Comparison of ENCODE assay signal across 13 cellular contexts in genomic region chr5:21844960-21845359, GRCh38.
"Had no signal": no experiment of that assay in that cellular context is flagged by ENCODE, and none has a peak within 500 bp of the region (broad histone marks: within the 10 kb centered on the region; RNA-seq: fewer than 3 reads in every experiment).

No MANE protein-coding gene starts in this region.

- H3K27me3 ChIP-seq: colonic mucosa, esophagus muscularis mucosa, esophagus squamous epithelium, foreskin keratinocyte, gastrocnemius medialis, gastroesophageal sphincter, heart right ventricle had no signal

- H3K27ac ChIP-seq: colonic mucosa, coronary artery, dorsolateral prefrontal cortex, epithelial cell of prostate, esophagus muscularis mucosa, esophagus squamous epithelium, foreskin keratinocyte, gastrocnemius medialis, gastroesophageal sphincter, heart left ventricle, heart right ventricle had no signal

- H3K9me3 ChIP-seq: colonic mucosa, esophagus muscularis mucosa, esophagus squamous epithelium, gastrocnemius medialis, gastroesophageal sphincter had no signal

- ATAC-seq: effector memory CD8-positive, alpha-beta T cell; esophagus mucosa; foreskin keratinocyte; gastrocnemius medialis; gastroesophageal sphincter; heart left ventricle; heart right ventricle had no signal

- H3K36me3 ChIP-seq: colonic mucosa, esophagus muscularis mucosa, esophagus squamous epithelium, gastrocnemius medialis, gastroesophageal sphincter, heart left ventricle, heart right ventricle had no signal

- H3K4me3 ChIP-seq: colonic mucosa, coronary artery, dorsolateral prefrontal cortex, esophagus muscularis mucosa, esophagus squamous epithelium, gastrocnemius medialis, gastroesophageal sphincter, heart left ventricle, heart right ventricle had no signal
